ENCODE assay signal across 13 cellular contexts in the genomic region with DNA sequence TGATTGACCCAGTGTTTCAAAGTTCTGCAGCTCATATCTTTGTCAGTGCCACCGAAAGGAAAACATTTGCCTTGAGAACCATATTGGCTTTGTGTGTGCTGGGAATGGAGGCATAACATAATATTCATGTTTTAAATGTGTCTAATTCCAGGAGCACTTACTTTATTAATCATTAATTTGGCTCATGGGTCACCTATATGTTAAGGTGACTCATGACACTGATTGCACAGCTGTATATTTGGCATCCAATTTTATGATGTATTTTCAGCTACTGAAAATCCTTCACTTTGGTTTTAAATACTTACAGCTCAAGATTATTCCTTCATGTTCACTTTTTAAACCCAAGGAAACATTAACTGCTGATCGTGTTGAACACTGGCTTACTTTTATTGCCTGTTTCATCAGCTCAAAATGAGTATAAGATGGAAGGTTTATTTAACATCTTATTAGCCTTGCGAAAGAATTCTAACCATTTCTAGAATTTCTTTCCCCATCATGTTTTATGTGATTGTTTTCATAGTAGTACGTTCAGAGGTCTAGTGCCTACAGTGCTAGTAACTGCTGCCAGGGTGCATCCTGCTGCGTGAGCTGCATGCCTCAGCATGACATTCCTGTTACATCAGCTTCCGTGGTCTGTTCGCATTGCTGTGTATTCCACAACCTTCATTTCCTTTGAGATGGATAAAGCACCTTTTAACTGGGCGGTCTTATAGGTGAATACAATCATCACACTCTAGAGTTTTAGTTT.
A peak's percentile ranks its signal among the peaks of the same experiment; 100 is the strongest.
DNase-seq lines count a peak whose midpoint lies in the region; ATAC-seq and TF ChIP-seq lines count a peak whose summit lies in the region.
"Had no signal": no experiment of that assay in that cellular context is flagged by ENCODE, and none has a peak within 500 bp of the region (broad histone marks: within the 10 kb centered on the region; RNA-seq: fewer than 3 reads in every experiment).

No MANE protein-coding gene starts in this region.

- peaks cover 28% of the 10 kb centered on the region for H3K4me1 Mint-ChIP-seq in chondrocyte (ENCODE audit: low read depth)
- no peaks in the 10 kb centered on the region for H3K4me1 Mint-ChIP-seq in activated CD4-positive, alpha-beta memory T cell treated with anti-CD3 and anti-CD28 coated beads for 36 hours (ENCODE audit: low read depth)

- peak overlapping the region; percentile 52; the same call in 1 of the 2 replicates for H3K9ac ChIP-seq in HUES48 (ENCODE audit: low read depth, low read length)

- H3K9me3 Mint-ChIP-seq in chondrocyte (ENCODE audit: low read depth): no peaks in the 10 kb centered on the region
- H3K9me3 Mint-ChIP-seq in activated CD4-positive, alpha-beta memory T cell treated with anti-CD3 and anti-CD28 coated beads for 36 hours: no peaks in the 10 kb centered on the region
- H3K9me3 Mint-ChIP-seq: brain had no signal

- H3K27me3 ChIP-seq in HUES48 (ENCODE audit: control insufficient read depth, insufficient read depth, low read length): no peaks in the 10 kb centered on the region
- H3K27me3 ChIP-seq: left lung, Peyer's patch had no signal

- TF ChIP-seq CTCF in AG09319 (IDR thresholded peaks at IDR 0.05; ENCODE audit: low read depth, low read length) (no peak), chondrocyte (IDR thresholded peaks at IDR 0.05) (peak; percentile 8)

- H3K27me3 Mint-ChIP-seq in chondrocyte (ENCODE audit: low read depth): no peaks in the 10 kb centered on the region
- H3K27me3 Mint-ChIP-seq in activated CD4-positive, alpha-beta memory T cell treated with anti-CD3 and anti-CD28 coated beads for 36 hours: no peaks in the 10 kb centered on the region
- H3K27me3 Mint-ChIP-seq: brain had no signal

- H3K9me3 ChIP-seq in HUES48 (ENCODE audit: control insufficient read depth, insufficient read depth, low read length): no peaks in the 10 kb centered on the region
- H3K9me3 ChIP-seq: left lung, Peyer's patch had no signal

- CTCF ChIA-PET in activated CD4-positive, alpha-beta memory T cell treated with anti-CD3 and anti-CD28 coated beads for 36 hours (lab: Charles Lee): interaction anchor here (0.5 kb wide), 1 partner anchor 11 kb away, joined by 5 read pairs; no protein-coding TSS in a partner anchor

- peak; percentile 18 for DNase-seq in AG09319 (ENCODE audit: extremely low read depth, low read depth)
- DNase-seq in chondrocyte (ENCODE audit: low spot score): no peak
- DNase-seq in kidney glomerular epithelial cell (lab: John Stamatoyannopoulos, UW): peak; percentile 76
- DNase-seq in activated CD4-positive, alpha-beta memory T cell treated with anti-CD3 and anti-CD28 coated beads for 36 hours: no peak
- DNase-seq in hypothalamus (lab: John Stamatoyannopoulos, UW): no peak
- DNase-seq: Calu3; left lung; Peyer's patch; stimulated activated CD4-positive, alpha-beta T cell treated with anti-CD3 and anti-CD28 coated beads, Interleukin-12 subunit alpha, Interleukin-12 subunit beta, amount 100 ng/mL, for 4 hours had no signal

- peak overlapping the region; percentile 13 for H3K4me3 Mint-ChIP-seq in chondrocyte (ENCODE audit: unreplicated experiment)
- H3K4me3 Mint-ChIP-seq in activated CD4-positive, alpha-beta memory T cell treated with anti-CD3 and anti-CD28 coated beads for 36 hours: no peak overlapping the region
- H3K4me3 Mint-ChIP-seq: brain had no signal

- peak overlapping the region; percentile 94 for H3K27ac ChIP-seq in HUES48 (ENCODE audit: low read depth, low read length)
- H3K27ac ChIP-seq: left lung, Peyer's patch had no signal

- peak overlapping the region; percentile 22; the same call in 1 of the 2 replicates for H3K4me3 ChIP-seq in HUES48 (ENCODE audit: low read depth, low read length)
- H3K4me3 ChIP-seq: left lung, Peyer's patch had no signal

- no peak for ATAC-seq in HG03342 (IDR thresholded peaks at IDR 0.05; ENCODE audit: unreplicated experiment)
- no peak for ATAC-seq in HG03280 (IDR thresholded peaks at IDR 0.05; ENCODE audit: unreplicated experiment)
- ATAC-seq: left lung had no signal

- POLR2A ChIA-PET in activated CD4-positive, alpha-beta memory T cell treated with anti-CD3 and anti-CD28 coated beads for 36 hours (lab: Charles Lee): no interaction called here

- H3K36me3 ChIP-seq in HUES48 (ENCODE audit: control insufficient read depth, insufficient read depth, low read length): peaks cover 52% of the 10 kb centered on the region

- peaks cover 58% of the 10 kb centered on the region for H3K4me1 ChIP-seq in HUES48 (ENCODE audit: control insufficient read depth, insufficient read depth, low read length)
- H3K4me1 ChIP-seq: left lung, Peyer's patch had no signal

- peaks cover 22% of the 10 kb centered on the region for H3K36me3 Mint-ChIP-seq in chondrocyte (ENCODE audit: low read depth)
- H3K36me3 Mint-ChIP-seq in activated CD4-positive, alpha-beta memory T cell treated with anti-CD3 and anti-CD28 coated beads for 36 hours: peaks cover 37% of the 10 kb centered on the region

- intact Hi-C loops in activated CD4-positive, alpha-beta memory T cell treated with anti-CD3 and anti-CD28 coated beads for 36 hours (cut with micrococcal nuclease): no loop called here

- peak overlapping the region; percentile 95 for H3K27ac Mint-ChIP-seq in chondrocyte (ENCODE audit: unreplicated experiment)
- H3K27ac Mint-ChIP-seq in activated CD4-positive, alpha-beta memory T cell treated with anti-CD3 and anti-CD28 coated beads for 36 hours: no peak overlapping the region

Comparison
In these comparisons a context has a peak if more than half of its experiments do, and no peak if none do; other contexts are left out.
1. DNase-seq: peak in AG09319 (single experiment) and kidney glomerular epithelial cell (single experiment); none in chondrocyte (single experiment), activated CD4-positive, alpha-beta memory T cell treated with anti-CD3 and anti-CD28 coated beads for 36 hours (single experiment) and hypothalamus (0 of 51).